ENCODE assay signal across 8 cellular contexts in genomic region chr20:62603021-62603906, GRCh38. TPM values are rescaled to one million over a fixed set of nuclear protein-coding genes. Genes with fewer than 3 reads are reported as not detected.
DNase-seq lines count a peak whose midpoint lies in the region; ATAC-seq and TF ChIP-seq lines count a peak whose summit lies in the region.

No MANE protein-coding gene starts in this region.

- H3K4me3 ChIP-seq in fibroblast of the aortic adventitia (ENCODE audit: low read depth, low read length), result no peak overlapping the region

- DNase-seq in NCI-H345 (lab: John Stamatoyannopoulos, UW) (peak; percentile 95), fibroblast of the aortic adventitia (ENCODE audit: low read depth) (peak; percentile 22), renal cortical epithelial cell (ENCODE audit: low read depth) (peak; percentile 88)
- DNase-seq in activated CD8-positive, alpha-beta memory T cell treated with anti-CD3 and anti-CD28 coated beads, Interleukin-2, amount 50 U/mL, for 48 hours, result peak; percentile 80

- no peak for TF ChIP-seq CTCF in fibroblast of the aortic adventitia (IDR thresholded peaks at IDR 0.05; ENCODE audit: insufficient read depth, low read length)

- ATAC-seq in GM21723 (IDR thresholded peaks at IDR 0.05; ENCODE audit: unreplicated experiment) (peak; percentile 37), HG02938 (IDR thresholded peaks at IDR 0.05; ENCODE audit: unreplicated experiment) (no peak), HG03159 (IDR thresholded peaks at IDR 0.05; ENCODE audit: unreplicated experiment) (no peak), HG03378 (IDR thresholded peaks at IDR 0.05; ENCODE audit: unreplicated experiment) (no peak)

RNA-seq across cellular contexts. Expression of gene SLCO4A1, which starts 39.0 kb away (rescaled TPM):
- total RNA-seq in fibroblast of the aortic adventitia (ENCODE audit: low replicate concordance) (0.72 and 0.90 TPM in 2 replicates), renal cortical epithelial cell (6.1 and 30.7 TPM in 2 replicates)

Comparison
In these comparisons a context has a peak if more than half of its experiments do, and no peak if none do; other contexts are left out.
1. DNase-seq: peak in every context shown above with its lines; median percentile 95 in NCI-H345; 88 in renal cortical epithelial cell; 80 in activated CD8-positive, alpha-beta memory T cell treated with anti-CD3 and anti-CD28 coated beads, Interleukin-2, amount 50 U/mL, for 48 hours; 22 in fibroblast of the aortic adventitia.